Comparison of ENCODE assay signal across 8 cellular contexts in genomic region chr5:116652196-116652729, GRCh38.
DNase-seq lines count a peak whose midpoint lies in the region; ATAC-seq and TF ChIP-seq lines count a peak whose summit lies in the region.

No MANE protein-coding gene starts in this region.

- H3K4me3 ChIP-seq in thoracic aorta, result no peak overlapping the region

- ATAC-seq in GM19025 (IDR thresholded peaks at IDR 0.05; ENCODE audit: low read depth, unreplicated experiment), result peak; percentile 91
- ATAC-seq in HG03139 (IDR thresholded peaks at IDR 0.05; ENCODE audit: unreplicated experiment), result peak; percentile 77
- ATAC-seq in thoracic aorta (ENCODE audit: insufficient number of reproducible peaks, low FRiP score, low read depth), result no peak

- no peak for TF ChIP-seq CTCF in thoracic aorta (IDR thresholded peaks at IDR 0.05)

- no peaks in the 10 kb centered on the region for H3K36me3 ChIP-seq in thoracic aorta

- H3K27me3 ChIP-seq in thoracic aorta (replicated peaks; ENCODE audit: insufficient read depth), result no peaks in the 10 kb centered on the region

- no peak overlapping the region for H3K27ac ChIP-seq in thoracic aorta

- peaks cover 0 to 5% of the 10 kb centered on the region in 2 donors for H3K4me1 ChIP-seq in thoracic aorta (ENCODE audit: control insufficient read depth in 1 of 2, low read depth in 2 of 2)

- DNase-seq in SW480 (ENCODE audit: low spot score) (peak; percentile 98), hypothalamus (lab: John Stamatoyannopoulos, UW) (peak in 44 of 51 donors; percentile 5 to 91 (median 68)), thoracic aorta (ENCODE audit: low spot score) (peak; percentile 13), AML-193 (lab: John Stamatoyannopoulos, UW) (no peak)
- DNase-seq in activated CD4-positive, alpha-beta T cell treated with anti-CD3 and anti-CD28 coated beads for 1 hour, result no peak
- no peak for DNase-seq in activated effector memory CD4-positive, alpha-beta T cell treated with Interleukin-2 at 50 U/mL for 16 hours

- no peaks in the 10 kb centered on the region for H3K9me3 ChIP-seq in thoracic aorta

Comparison
In these comparisons a context has a peak if more than half of its experiments do, and no peak if none do; other contexts are left out.
1. DNase-seq: peak in SW480 (single experiment), hypothalamus (44 of 51) and thoracic aorta (single experiment); none in activated CD4-positive, alpha-beta T cell treated with anti-CD3 and anti-CD28 coated beads for 1 hour (single experiment), activated effector memory CD4-positive, alpha-beta T cell treated with Interleukin-2 at 50 U/mL for 16 hours (single experiment) and AML-193 (0 of 2).